Comparison of ENCODE assay signal across 7 cellular contexts in the genomic region with DNA sequence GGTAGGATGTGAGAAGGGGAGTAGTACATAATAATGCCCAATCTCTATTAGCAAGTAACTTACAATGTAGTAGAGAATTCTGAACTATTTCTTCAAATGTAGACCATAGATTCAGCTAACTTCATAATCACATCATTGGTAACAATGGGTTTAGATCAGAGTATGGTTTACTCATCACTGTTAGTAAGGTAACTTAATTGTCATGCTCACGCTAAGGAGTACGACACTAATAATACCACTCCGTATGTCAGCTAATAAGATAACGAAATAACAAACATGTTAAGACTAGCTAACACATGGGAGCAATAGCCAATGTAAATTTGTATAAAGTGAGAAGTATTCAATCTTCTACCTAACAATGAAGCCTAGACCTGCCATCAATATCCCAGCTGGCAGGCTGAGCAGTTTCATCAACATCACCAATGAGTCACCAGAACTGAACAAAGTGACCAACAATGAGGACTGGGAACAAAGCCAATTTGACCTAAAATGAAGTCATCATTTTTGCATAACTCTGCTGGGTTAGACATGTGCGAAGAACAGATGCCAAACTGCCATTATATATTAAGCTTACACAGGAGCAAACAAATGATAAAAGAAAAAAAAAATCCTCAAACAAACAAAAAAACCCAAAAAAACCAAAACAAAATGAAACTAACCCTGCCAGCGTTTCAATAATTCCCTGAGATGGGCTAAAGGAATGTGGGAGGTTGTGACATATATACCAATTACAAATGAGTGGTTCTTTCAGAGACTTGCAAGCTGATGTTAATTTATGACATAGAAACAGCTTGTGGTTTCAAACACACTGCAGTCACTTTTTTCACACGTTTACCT. TPM values are rescaled to one million over a fixed set of nuclear protein-coding genes. Genes with fewer than 3 reads are reported as not detected.
DNase-seq lines count a peak whose midpoint lies in the region; ATAC-seq, FAIRE-seq and TF ChIP-seq lines count a peak whose summit lies in the region.

No MANE protein-coding gene starts in this region.

- DNase-seq in GM12892 (ENCODE audit: insufficient read length): no peak
- DNase-seq in GM23338 (ENCODE audit: low spot score): no peak
- peak; percentile 97 for DNase-seq in M059J (ENCODE audit: low read depth)
- peak; percentile 3 for DNase-seq in SK-N-SH
- DNase-seq in fibroblast of mammary gland (ENCODE audit: low read depth): peak; percentile 99
- DNase-seq in osteocyte (ENCODE audit: extremely low spot score, unreplicated experiment): no peak
- DNase-seq in ureter (ENCODE audit: low spot score): no peak

- H3K9me2 ChIP-seq in GM23338 (ENCODE audit: insufficient read depth) (no peaks in the 10 kb centered on the region), SK-N-SH (no peaks in the 10 kb centered on the region)

- TF ChIP-seq POLR2A in GM12892 (IDR thresholded peaks at IDR 0.05; ENCODE audit: low read depth, low read length): no peak

- no peaks in the 10 kb centered on the region for H3K9me3 Mint-ChIP-seq in GM23338
- no peaks in the 10 kb centered on the region for H3K9me3 Mint-ChIP-seq in osteocyte (ENCODE audit: unreplicated experiment)

- H3K79me2 ChIP-seq in GM23338 (replicated peaks; ENCODE audit: insufficient read depth): no peaks in the 10 kb centered on the region
- H3K79me2 ChIP-seq in SK-N-SH (ENCODE audit: insufficient read depth): no peaks in the 10 kb centered on the region

- no peak overlapping the region for H3K4me2 ChIP-seq in GM23338
- H3K4me2 ChIP-seq in SK-N-SH: peak overlapping the region; percentile 1; the same call in 1 of the 2 replicates

- FAIRE-seq in GM12892 (lab: Jason Lieb, UNC): peak; percentile 80

- H3K27me3 Mint-ChIP-seq in GM23338 (ENCODE audit: insufficient read depth, low read depth, poor library complexity) (no peaks in the 10 kb centered on the region), osteocyte (ENCODE audit: unreplicated experiment) (no peaks in the 10 kb centered on the region)

- peak overlapping the region; percentile 4; the same call in 1 of the 2 replicates for H3K9ac ChIP-seq in SK-N-SH

- H3K27me3 ChIP-seq in GM23338 (ENCODE audit: insufficient read depth) (no peaks in the 10 kb centered on the region), SK-N-SH (ENCODE audit: insufficient read depth) (no peaks in the 10 kb centered on the region)

- POLR2A ChIA-PET in SK-N-SH (lab: Yijun Ruan, JAX): no interaction called here

- TF ChIP-seq EP300 in SK-N-SH (IDR thresholded peaks at IDR 0.05; ENCODE audit: borderline replicate concordance in 1 of 2, low read depth in 1 of 2, low read length in 1 of 2): peak; percentile 24 to 74; a peak in 3 of 4 replicates

- H3K4me3 Mint-ChIP-seq in GM23338 (no peak overlapping the region), osteocyte (ENCODE audit: unreplicated experiment) (no peak overlapping the region)

- no peak for ATAC-seq in GM23338

- no peaks in the 10 kb centered on the region for H3K4me1 ChIP-seq in GM23338 (ENCODE audit: insufficient read depth)
- H3K4me1 ChIP-seq in SK-N-SH (ENCODE audit: control insufficient read depth in 1 of 2, insufficient read depth in 2 of 2, low read depth in 1 of 2, low read length in 1 of 2): peaks cover 4 to 18% of the 10 kb centered on the region in 2 experiments; a peak in 3 of 4 replicates

- H3K36me3 Mint-ChIP-seq in GM23338 (ENCODE audit: low read depth) (peaks cover 3% of the 10 kb centered on the region; the same call in 2 of the 3 replicates), osteocyte (ENCODE audit: unreplicated experiment) (peaks cover 40% of the 10 kb centered on the region)

- no peaks in the 10 kb centered on the region for H3K36me3 ChIP-seq in GM23338 (ENCODE audit: insufficient read depth)
- H3K36me3 ChIP-seq in SK-N-SH (replicated peaks in 1 of 2; ENCODE audit: control insufficient read depth in 1 of 2, insufficient read depth in 2 of 2, low read length in 1 of 2): peaks cover 16 to 31% of the 10 kb centered on the region in 2 experiments

- 46% methylated on average over 7 of the region's 7 CpGs for WGBS in SK-N-SH (ENCODE audit: low lambda C conversion rate)

- no peak for TF ChIP-seq RAD21 in SK-N-SH (IDR thresholded peaks at IDR 0.05; ENCODE audit: low read length)

- H3K4me3 ChIP-seq in GM23338 (no peak overlapping the region), SK-N-SH (ENCODE audit: low read depth in 2 of 2, low read length in 1 of 2) (no peak overlapping the region), fibroblast of mammary gland (ENCODE audit: control insufficient read depth, low read depth, low read length) (no peak overlapping the region)

- CTCF ChIA-PET in SK-N-SH (lab: Yijun Ruan, JAX): interaction anchor here (0.7 to 2.6 kb wide), 3 partner anchors 14 to 345 kb away, joined by 3 to 11 read pairs (median 3); no protein-coding TSS in a partner anchor

- H3K27ac ChIP-seq in GM23338 (ENCODE audit: low read depth) (no peak overlapping the region), SK-N-SH (ENCODE audit: low read depth in 2 of 2, low read length in 1 of 2) (peak overlapping the region in 1 of 2 experiments; percentile 54)

- TF ChIP-seq CTCF in GM23338 (conservative IDR thresholded peaks at IDR 0.05; ENCODE audit: low read depth in 2 of 2) (no peak), SK-N-SH (IDR thresholded peaks at IDR 0.05) (no peak), fibroblast of mammary gland (conservative IDR thresholded peaks at IDR 0.05; ENCODE audit: control insufficient read depth, insufficient read depth, low read depth, low read length) (no peak), osteocyte (IDR thresholded peaks at IDR 0.05) (no peak)

- no peaks in the 10 kb centered on the region for H3K9me3 ChIP-seq in SK-N-SH

- H3K4me1 Mint-ChIP-seq in GM23338 (no peaks in the 10 kb centered on the region; the same call in 2 of the 3 replicates), osteocyte (ENCODE audit: unreplicated experiment) (peaks cover 33% of the 10 kb centered on the region)

- H3K27ac Mint-ChIP-seq in GM23338 (peak overlapping the region; percentile 81), osteocyte (ENCODE audit: unreplicated experiment) (peak overlapping the region; percentile 44)

- H3F3A ChIP-seq in GM23338 (replicated peaks; ENCODE audit: low read depth) (no peaks in the 10 kb centered on the region), SK-N-SH (replicated peaks; ENCODE audit: insufficient read depth) (peaks cover 24% of the 10 kb centered on the region)

- no peak overlapping the region for H2AFZ ChIP-seq in GM23338
- no peak overlapping the region for H2AFZ ChIP-seq in SK-N-SH (ENCODE audit: low read depth)

- H4K20me1 ChIP-seq in GM23338 (replicated peaks; ENCODE audit: insufficient read depth) (no peaks in the 10 kb centered on the region), SK-N-SH (ENCODE audit: insufficient read depth) (no peaks in the 10 kb centered on the region)

TF ChIP-seq in GM23338, 12 proteins besides CTCF, POLR2A, EP300 and RAD21 (continues in another document):
- TF ChIP-seq POLR2AphosphoS5 (IDR thresholded peaks at IDR 0.05; ENCODE audit: low read depth) (no peak), ZNF331 (CRISPR knock-in tag; IDR thresholded peaks at IDR 0.05; ENCODE audit: low read depth) (no peak), ZNF114 (CRISPR knock-in tag; IDR thresholded peaks at IDR 0.05) (no peak)

TF ChIP-seq in SK-N-SH, 30 proteins besides CTCF, POLR2A, EP300 and RAD21 (continues in another document):
- peak; percentile 92 for TF ChIP-seq TCF12 (IDR thresholded peaks at IDR 0.05)
- no peak for TF ChIP-seq TAF1 (IDR thresholded peaks at IDR 0.05; ENCODE audit: borderline replicate concordance, low read depth, low read length)
- peak; percentile 93; the same call in 1 of the 2 replicates for TF ChIP-seq PBX3 (IDR thresholded peaks at IDR 0.05)
- peak; percentile 92 for TF ChIP-seq FOSL2 (IDR thresholded peaks at IDR 0.05; ENCODE audit: borderline replicate concordance, low read depth)
- TF ChIP-seq, protein P1, sequence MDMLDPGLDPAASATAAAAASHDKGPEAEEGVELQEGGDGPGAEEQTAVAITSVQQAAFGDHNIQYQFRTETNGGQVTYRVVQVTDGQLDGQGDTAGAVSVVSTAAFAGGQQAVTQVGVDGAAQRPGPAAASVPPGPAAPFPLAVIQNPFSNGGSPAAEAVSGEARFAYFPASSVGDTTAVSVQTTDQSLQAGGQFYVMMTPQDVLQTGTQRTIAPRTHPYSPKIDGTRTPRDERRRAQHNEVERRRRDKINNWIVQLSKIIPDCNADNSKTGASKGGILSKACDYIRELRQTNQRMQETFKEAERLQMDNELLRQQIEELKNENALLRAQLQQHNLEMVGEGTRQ (IDR thresholded peaks at IDR 0.05; ENCODE audit: borderline replicate concordance, low read depth, low read length): no peak
- TF ChIP-seq, protein P2, sequence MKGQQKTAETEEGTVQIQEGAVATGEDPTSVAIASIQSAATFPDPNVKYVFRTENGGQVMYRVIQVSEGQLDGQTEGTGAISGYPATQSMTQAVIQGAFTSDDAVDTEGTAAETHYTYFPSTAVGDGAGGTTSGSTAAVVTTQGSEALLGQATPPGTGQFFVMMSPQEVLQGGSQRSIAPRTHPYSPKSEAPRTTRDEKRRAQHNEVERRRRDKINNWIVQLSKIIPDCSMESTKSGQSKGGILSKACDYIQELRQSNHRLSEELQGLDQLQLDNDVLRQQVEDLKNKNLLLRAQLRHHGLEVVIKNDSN (IDR thresholded peaks at IDR 0.05; ENCODE audit: borderline replicate concordance, low read depth): no peak
- TF ChIP-seq JUND (IDR thresholded peaks at IDR 0.05): peak; percentile 93
- TF ChIP-seq YY1 (IDR thresholded peaks at IDR 0.05; ENCODE audit: low read depth): peak; percentile 32; the same call in 1 of the 2 replicates
- TF ChIP-seq, protein P3, sequence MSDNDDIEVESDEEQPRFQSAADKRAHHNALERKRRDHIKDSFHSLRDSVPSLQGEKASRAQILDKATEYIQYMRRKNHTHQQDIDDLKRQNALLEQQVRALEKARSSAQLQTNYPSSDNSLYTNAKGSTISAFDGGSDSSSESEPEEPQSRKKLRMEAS (IDR thresholded peaks at IDR 0.05; ENCODE audit: low read depth): peak; percentile 81

RNA-seq across cellular contexts. Expression of gene CCDC141, which starts 56.6 kb away (rescaled TPM):
- 2.4 TPM for polyA plus RNA-seq in GM12892 (2012; ENCODE audit: missing spikeins)
- 8.0 and 13.4 TPM in 2 replicates for total RNA-seq in GM23338 (2014; rRNA removed; shearing (Covaris generic))
- polyA plus RNA-seq in GM23338 (2016; fragmentation: Nextera tagmentation; extraction: Ambion mirVana) (8.9 and 11.7 TPM in 2 replicates), SK-N-SH (2012; rRNA removed) (0.02 TPM in 2 replicates)
- total RNA-seq in M059J (2014; rRNA removed; shearing (Covaris generic)): 0.07 TPM in 1 of 2 replicates, not detected in the other
- polyA plus RNA-seq in SK-N-SH (2012; cell fraction: cytosol; rRNA removed): 0.01 TPM in 2 replicates
- 0.01 TPM in 1 of 2 replicates, not detected in the other for polyA plus RNA-seq in SK-N-SH (2012; cell fraction: nucleus; rRNA removed)
- total RNA-seq in osteocyte (not detected in 2 replicates), ureter (2.8 TPM)

Comparison
In these comparisons a context has a peak if more than half of its experiments do, and no peak if none do; other contexts are left out.
1. DNase-seq: peak in M059J (single experiment), SK-N-SH (single experiment) and fibroblast of mammary gland (single experiment); none in GM12892 (single experiment), GM23338 (single experiment), osteocyte (single experiment) and ureter (single experiment).